In genomic region chr4:67809502-67809901, GRCh38 we compare ENCODE assay signal across 19 cellular contexts. TPM values are rescaled to one million over a fixed set of nuclear protein-coding genes. Genes with fewer than 3 reads are reported as not detected.
"Had no signal": no experiment of that assay in that cellular context is flagged by ENCODE, and none has a peak within 500 bp of the region (broad histone marks: within the 10 kb centered on the region; RNA-seq: fewer than 3 reads in every experiment).

No MANE protein-coding gene starts in this region.

- H3K27me3 Mint-ChIP-seq: activated CD4-positive, alpha-beta memory T cell treated with anti-CD3 and anti-CD28 coated beads for 36 hours; activated CD8-positive, alpha-beta memory T cell treated with anti-CD3 and anti-CD28 coated beads, Interleukin-2, amount 10 ng/mL, durations not matched to agents 7 days and 5 days; stimulated activated memory B cell treated with anti-CD40 and anti-IgM and Interleukin-4, amounts not matched to agents 10 μg/mL and 1 μg/mL and 100 μg/mL, for 72 hours had no signal

- H3K4me1 Mint-ChIP-seq: activated CD8-positive, alpha-beta memory T cell treated with anti-CD3 and anti-CD28 coated beads, Interleukin-2, amount 10 ng/mL, durations not matched to agents 7 days and 5 days; naive B cell; stimulated activated memory B cell treated with anti-CD40 and anti-IgM and Interleukin-4, amounts not matched to agents 10 μg/mL and 1 μg/mL and 100 μg/mL, for 72 hours had no signal

- H3K27ac Mint-ChIP-seq: activated CD4-positive, alpha-beta memory T cell treated with anti-CD3 and anti-CD28 coated beads for 36 hours; activated CD8-positive, alpha-beta memory T cell treated with anti-CD3 and anti-CD28 coated beads, Interleukin-2, amount 10 ng/mL, durations not matched to agents 7 days and 5 days; activated naive CD4-positive, alpha-beta T cell treated with anti-CD3 and anti-CD28 coated beads, Interleukin-2, amount 50 U/mL, for 72 hours; naive B cell; stimulated activated memory B cell treated with anti-CD40 and anti-IgM and Interleukin-4, amounts not matched to agents 10 μg/mL and 1 μg/mL and 100 μg/mL, for 72 hours had no signal

- H3K27ac ChIP-seq: coronary artery, parathyroid adenoma had no signal

- H3K9ac ChIP-seq: parathyroid adenoma had no signal

- H2AFZ ChIP-seq: parathyroid adenoma had no signal

- ATAC-seq: activated CD8-positive, alpha-beta memory T cell treated with anti-CD3 and anti-CD28 coated beads, Interleukin-2, amount 10 ng/mL, durations not matched to agents 7 days and 5 days; activated naive CD4-positive, alpha-beta T cell treated with anti-CD3 and anti-CD28 coated beads, Interleukin-2, amount 50 U/mL, for 72 hours; stimulated activated memory B cell treated with anti-CD40 and anti-IgM and Interleukin-4, amounts not matched to agents 10 μg/mL and 1 μg/mL and 100 μg/mL, for 72 hours had no signal

- H3K36me3 Mint-ChIP-seq: activated CD4-positive, alpha-beta memory T cell treated with anti-CD3 and anti-CD28 coated beads for 36 hours; activated CD8-positive, alpha-beta memory T cell treated with anti-CD3 and anti-CD28 coated beads, Interleukin-2, amount 10 ng/mL, durations not matched to agents 7 days and 5 days had no signal

- H3K4me1 ChIP-seq: parathyroid adenoma had no signal

- H3K4me3 ChIP-seq: coronary artery, lung had no signal

- DNase-seq: activated CD4-positive, alpha-beta memory T cell treated with anti-CD3 and anti-CD28 coated beads for 36 hours; activated CD8-positive, alpha-beta memory T cell treated with anti-CD3 and anti-CD28 coated beads, Interleukin-2, amount 10 ng/mL, durations not matched to agents 7 days and 5 days; activated gamma-delta T cell; activated T-cell treated with anti-CD3 and anti-CD28 coated beads, Interleukin-2, amount 50 U/mL, for 1 hour; central memory CD4-positive, alpha-beta T cell; effector CD8-positive, alpha-beta T cell; foreskin melanocyte; head of caudate nucleus; naive B cell had no signal

- H3K4me3 Mint-ChIP-seq: activated CD4-positive, alpha-beta memory T cell treated with anti-CD3 and anti-CD28 coated beads for 36 hours; activated CD8-positive, alpha-beta memory T cell treated with anti-CD3 and anti-CD28 coated beads, Interleukin-2, amount 10 ng/mL, durations not matched to agents 7 days and 5 days; stimulated activated memory B cell treated with anti-CD40 and anti-IgM and Interleukin-4, amounts not matched to agents 10 μg/mL and 1 μg/mL and 100 μg/mL, for 72 hours had no signal

RNA-seq across cellular contexts. Expression of gene GNRHR, which starts 55.3 kb away (rescaled TPM):
- total RNA-seq: activated CD4-positive, alpha-beta memory T cell treated with anti-CD3 and anti-CD28 coated beads for 36 hours; activated CD8-positive, alpha-beta memory T cell treated with anti-CD3 and anti-CD28 coated beads, Interleukin-2, amount 10 ng/mL, durations not matched to agents 7 days and 5 days; activated naive CD4-positive, alpha-beta T cell treated with anti-CD3 and anti-CD28 coated beads, Interleukin-2, amount 50 U/mL, for 72 hours; fibroblast of lung; lung; mononuclear cell; renal cortical epithelial cell; T-helper 1 cell treated with Interleukin-12 subunit alpha and Interleukin-12 subunit beta and Interleukin-4 antibody, amounts not matched to agents 30 ng/mL and 1 ng/mL, for 36 hours had no signal
- polyA plus RNA-seq: fibroblast of lung, lung, thymus had no signal
